Comparison of ENCODE assay signal across 8 cellular contexts in the genomic region with DNA sequence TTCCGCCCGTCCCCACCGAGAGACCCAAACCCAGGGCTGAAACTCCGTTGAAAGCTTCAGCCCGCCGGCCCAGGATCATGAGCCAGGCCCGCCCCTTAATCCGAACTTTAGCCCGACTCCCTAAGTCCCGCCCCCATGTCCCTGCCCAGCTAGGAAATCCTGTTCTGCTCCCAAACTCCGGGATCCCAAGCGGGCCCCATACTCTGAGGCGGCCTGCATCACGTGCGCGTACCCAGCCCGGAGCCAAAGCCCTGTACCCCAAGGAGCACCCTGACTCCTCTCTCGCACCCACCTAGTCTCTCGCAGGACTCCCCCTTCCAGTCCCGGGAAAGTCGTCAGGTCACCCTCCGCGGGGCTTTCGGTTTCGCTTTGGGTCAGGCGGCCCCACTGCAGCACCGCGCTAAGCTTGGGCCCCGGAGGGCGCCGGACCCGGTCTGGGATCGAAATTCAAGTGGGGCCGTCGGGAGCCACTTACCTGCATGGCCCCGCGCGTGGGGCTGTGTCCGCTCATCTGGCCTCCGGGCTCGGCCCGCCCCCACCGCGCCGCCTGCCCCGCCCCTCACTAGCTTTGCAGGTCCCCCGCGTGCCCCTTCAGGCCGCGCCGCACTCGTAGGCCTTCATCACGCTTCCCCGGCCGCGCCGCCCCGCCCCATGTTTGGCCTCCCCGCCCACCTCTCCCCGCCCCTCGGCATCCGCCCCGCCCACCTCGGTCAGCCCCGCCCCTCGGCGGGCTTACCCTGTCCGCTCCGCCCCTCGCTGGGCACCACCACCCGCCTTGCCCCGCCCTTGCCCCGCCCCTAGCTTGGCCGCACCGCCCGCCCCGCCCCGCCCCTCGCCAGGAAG. TPM values are rescaled to one million over a fixed set of nuclear protein-coding genes. Genes with fewer than 3 reads are reported as not detected.
DNase-seq lines count a peak whose midpoint lies in the region; ATAC-seq and TF ChIP-seq lines count a peak whose summit lies in the region.

A gene (minus strand): TSS at position 629 of the 843 bp plus-strand sequence. CDS start 118 bp downstream, at position 511.

- H3K4me3 ChIP-seq in HUES6 (ENCODE audit: low read depth, low read length), result peak within 1 kb of the TSS; percentile 84
- H3K4me3 ChIP-seq in fibroblast of mammary gland (ENCODE audit: control insufficient read depth, low read depth, low read length), result peak within 1 kb of the TSS; percentile 88

- H3K27ac ChIP-seq in HUES6 (ENCODE audit: low read depth, low read length), result no peak within 1 kb of the TSS

- H3K36me3 Mint-ChIP-seq in natural killer cell treated with Interleukin-12 subunit alpha and Interleukin-12 subunit beta and Interleukin-15 and Interleukin-18, amount 100 ng/mL, for 72 hours, result peaks cover 5% of the 10 kb centered on the region

- no peaks in the 10 kb centered on the region for H3K9me3 ChIP-seq in HUES6 (ENCODE audit: control insufficient read depth, insufficient read depth, low read depth, low read length)

- H3K27me3 ChIP-seq in HUES6 (ENCODE audit: control insufficient read depth, insufficient read depth, low read length), result no peaks in the 10 kb centered on the region

- H3K9me3 Mint-ChIP-seq in natural killer cell treated with Interleukin-12 subunit alpha and Interleukin-12 subunit beta and Interleukin-15 and Interleukin-18, amount 100 ng/mL, for 72 hours, result no peaks in the 10 kb centered on the region

- no peak for TF ChIP-seq CTCF in fibroblast of mammary gland (conservative IDR thresholded peaks at IDR 0.05; ENCODE audit: control insufficient read depth, insufficient read depth, low read depth, low read length)

- peaks cover under 1 to 2% of the 10 kb centered on the region in 2 donors for H3K27me3 Mint-ChIP-seq in natural killer cell treated with Interleukin-12 subunit alpha and Interleukin-12 subunit beta and Interleukin-15 and Interleukin-18, amount 100 ng/mL, for 72 hours

- peak within 1 kb of the TSS; percentile 93 to 97 for H3K27ac Mint-ChIP-seq in natural killer cell treated with Interleukin-12 subunit alpha and Interleukin-12 subunit beta and Interleukin-15 and Interleukin-18, amount 100 ng/mL, for 72 hours

- peak; percentile 59 for ATAC-seq in GM21515 (IDR thresholded peaks at IDR 0.05; ENCODE audit: unreplicated experiment)
- ATAC-seq in natural killer cell treated with Interleukin-12 subunit alpha and Interleukin-12 subunit beta and Interleukin-15 and Interleukin-18, amount 100 ng/mL, for 72 hours, result peak; percentile 74 to 81
- ATAC-seq in stimulated activated naive CD8-positive, alpha-beta T cell treated with anti-CD3 and anti-CD28 coated beads, Interleukin-15, Interleukin-2, amounts not matched to agents 100 U/mL and 50 U/mL, for 24 hours, result peak; percentile 63

- H3K4me3 Mint-ChIP-seq in natural killer cell treated with Interleukin-12 subunit alpha and Interleukin-12 subunit beta and Interleukin-15 and Interleukin-18, amount 100 ng/mL, for 72 hours, result peak within 1 kb of the TSS; percentile 94

- H3K9ac ChIP-seq in HUES6 (ENCODE audit: low read length), result peak within 1 kb of the TSS; percentile 81

- peaks cover 11% of the 10 kb centered on the region for H3K4me1 ChIP-seq in HUES6 (ENCODE audit: control insufficient read depth, insufficient read depth, low read length)

- peak; percentile 67 for DNase-seq in DMS53 treated with DMSO at 0.1 percent for 48 hours (lab: John Stamatoyannopoulos, UW; ENCODE audit: unreplicated experiment)
- peak; percentile 86 for DNase-seq in RPMI7951 (ENCODE audit: low read depth)
- DNase-seq in activated T-helper 9 cell treated with anti-CD3 and anti-CD28 coated beads, Interleukin-2, amount 50 U/mL, for 16 hours (ENCODE audit: low read depth), result peak; percentile 94
- DNase-seq in fibroblast of mammary gland (ENCODE audit: low read depth), result peak; percentile 85
- DNase-seq in natural killer cell treated with Interleukin-12 subunit alpha and Interleukin-12 subunit beta and Interleukin-15 and Interleukin-18, amount 100 ng/mL, for 72 hours (ENCODE audit: low spot score), result peak; percentile 93
- DNase-seq in stimulated activated naive CD8-positive, alpha-beta T cell treated with anti-CD3 and anti-CD28 coated beads, Interleukin-15, Interleukin-2, amounts not matched to agents 100 U/mL and 50 U/mL, for 24 hours, result peak; percentile 97

- peaks cover 37% of the 10 kb centered on the region for H3K36me3 ChIP-seq in HUES6 (ENCODE audit: control insufficient read depth, insufficient read depth, low read length)

- peaks cover 12 to 15% of the 10 kb centered on the region in 2 donors for H3K4me1 Mint-ChIP-seq in natural killer cell treated with Interleukin-12 subunit alpha and Interleukin-12 subunit beta and Interleukin-15 and Interleukin-18, amount 100 ng/mL, for 72 hours (ENCODE audit: low read depth in 2 of 2)

RNA-seq across cellular contexts. Expression of the gene that starts here (rescaled TPM):
- 80.4 and 101 TPM in 2 replicates for total RNA-seq in RPMI7951 (2014; rRNA removed; shearing (Covaris generic))
- 100 to 1,000 TPM in 1 of 2 donors, 10 to 100 TPM in 1; 85.3 to 116 TPM for total RNA-seq in natural killer cell treated with Interleukin-12 subunit alpha and Interleukin-12 subunit beta and Interleukin-15 and Interleukin-18, amount 100 ng/mL, for 72 hours
